1 cellular context compared by ENCODE assay signal in genomic region chr6:158654498-158654897, GRCh38.
TF ChIP-seq lines count a peak whose summit lies in the region.

No MANE protein-coding gene starts in this region.

TF ChIP-seq in K562, 482 proteins besides CTCF, POLR2A, EP300 and RAD21 (continued from another document):
- TF ChIP-seq THAP7 (CRISPR knock-in tag; IDR thresholded peaks at IDR 0.05) (no peak), IRF2 (CRISPR knock-in tag; IDR thresholded peaks at IDR 0.05) (no peak), ZNF23 (CRISPR knock-in tag; IDR thresholded peaks at IDR 0.05) (no peak), SOX6 (IDR thresholded peaks at IDR 0.05) (no peak), PHF8 (IDR thresholded peaks at IDR 0.05; ENCODE audit: borderline replicate concordance, low read length) (no peak), FOXA1 (IDR thresholded peaks at IDR 0.05; ENCODE audit: borderline replicate concordance) (no peak), MXI1 (IDR thresholded peaks at IDR 0.05; ENCODE audit: low read depth, low read length) (no peak), BRF2 (IDR thresholded peaks at IDR 0.05; ENCODE audit: borderline replicate concordance, insufficient read depth, insufficient read length) (no peak), MBD1 (CRISPR knock-in tag; IDR thresholded peaks at IDR 0.05) (no peak), FOSL1 (tag; conservative IDR thresholded peaks at IDR 0.05) (peak; percentile 55; the same call in 1 of the 2 replicates), ZNF263 (CRISPR knock-in tag; IDR thresholded peaks at IDR 0.05; ENCODE audit: borderline replicate concordance) (no peak), ZNF395 (CRISPR knock-in tag; IDR thresholded peaks at IDR 0.05) (no peak), CEBPG (CRISPR knock-in tag; IDR thresholded peaks at IDR 0.05) (no peak), CEBPG (tag; conservative IDR thresholded peaks at IDR 0.05 in 1 of 2, IDR thresholded peaks at IDR 0.05 in 1 of 2) (no peak), ASH1L (IDR thresholded peaks at IDR 0.05; ENCODE audit: borderline replicate concordance, low read depth, partially characterized antibody) (no peak), CHD7 (IDR thresholded peaks at IDR 0.05; ENCODE audit: low read depth, low read length) (no peak), ETV6 (IDR thresholded peaks at IDR 0.05; ENCODE audit: borderline replicate concordance in 1 of 2, low read depth in 2 of 2, low read length in 1 of 2) (no peak), ETV6 (CRISPR knock-in tag; IDR thresholded peaks at IDR 0.05; ENCODE audit: borderline replicate concordance) (no peak)
TF ChIP-seq in K562: peak in this region for 15.
